Comparison of ENCODE assay signal across 10 cellular contexts in genomic region chr17:28370744-28371103, GRCh38. TPM values are rescaled to one million over a fixed set of nuclear protein-coding genes. Genes with fewer than 3 reads are reported as not detected.
DNase-seq lines count a peak whose midpoint lies in the region; ATAC-seq and TF ChIP-seq lines count a peak whose summit lies in the region.
"Had no signal": no experiment of that assay in that cellular context is flagged by ENCODE, and none has a peak within 500 bp of the region (broad histone marks: within the 10 kb centered on the region; RNA-seq: fewer than 3 reads in every experiment).

No MANE protein-coding gene starts in this region.

- H3K4me1 ChIP-seq in Caco-2, result peaks cover 46% of the 10 kb centered on the region
- peaks cover 27% of the 10 kb centered on the region for H3K4me1 ChIP-seq in Panc1 (ENCODE audit: control insufficient read depth, insufficient read depth, low read length)
- peaks cover 12% of the 10 kb centered on the region for H3K4me1 ChIP-seq in endodermal cell (ENCODE audit: control insufficient read depth, insufficient read depth, low read length)

- peak overlapping the region; percentile 75 for H3K4me3 Mint-ChIP-seq in Caco-2 (ENCODE audit: unreplicated experiment)
- peak overlapping the region; percentile 51 for H3K4me3 Mint-ChIP-seq in endodermal cell
- peak overlapping the region; percentile 83 for H3K4me3 Mint-ChIP-seq in osteocyte (ENCODE audit: unreplicated experiment)

- ATAC-seq in Panc1 (no peak), GM18517 (IDR thresholded peaks at IDR 0.05; ENCODE audit: unreplicated experiment) (no peak), HG02885 (IDR thresholded peaks at IDR 0.05; ENCODE audit: poor library complexity, unreplicated experiment) (no peak)

- H3K9me3 ChIP-seq in Caco-2 (no peaks in the 10 kb centered on the region), Panc1 (ENCODE audit: control insufficient read depth, insufficient read depth, low read depth, low read length) (no peaks in the 10 kb centered on the region), endodermal cell (ENCODE audit: control insufficient read depth, low read length) (no peaks in the 10 kb centered on the region)

- 79 to 100% methylated on average over 1 of the region's 1 CpG for WGBS in endodermal cell (ENCODE audit: insufficient coverage in 1 of 2, insufficient read length in 1 of 2), 2 experiments

- in situ Hi-C loops in Panc1 (cut with HindIII; ENCODE audit: low pct_unique_long_range_greater_than_20kb, low sequenced_read_pairs), result no loop called here

- CTCF ChIA-PET in Caco-2 (lab: Charles Lee) (interaction anchor here (0.6 to 6.0 kb wide), 21 partner anchors 9 to 137 kb away, joined by 3 to 45 read pairs (median 5); partner anchors contain the start of genes IFT20, POLDIP2, SLC46A1 and TNFAIP1), Panc1 (lab: Charles Lee) (no interaction called here)

- intact Hi-C loops in Caco-2 (cut with micrococcal nuclease; ENCODE audit: unreplicated experiment) (loop anchor here (1.0 kb wide), 2 partner anchors 10 to 34 kb away; no protein-coding TSS in a partner anchor), Panc1 (cut with micrococcal nuclease; ENCODE audit: unreplicated experiment) (no loop called here)

- H3K9me3 Mint-ChIP-seq in Caco-2 (ENCODE audit: unreplicated experiment) (no peaks in the 10 kb centered on the region), endodermal cell (no peaks in the 10 kb centered on the region), osteocyte (ENCODE audit: unreplicated experiment) (no peaks in the 10 kb centered on the region)

- no peak for DNase-seq in Caco-2
- DNase-seq in Panc1 (ENCODE audit: low read depth, low spot score), result no peak
- no peak for DNase-seq in endodermal cell
- DNase-seq in osteocyte (ENCODE audit: extremely low spot score, unreplicated experiment), result no peak
- DNase-seq in epidermal melanocyte (ENCODE audit: insufficient read length, low spot score), result no peak
- DNase-seq in GM20000 (ENCODE audit: low spot score), result no peak

- H3K27me3 ChIP-seq in Caco-2 (replicated peaks; ENCODE audit: control insufficient read depth, insufficient read depth, low read length) (no peaks in the 10 kb centered on the region), Panc1 (ENCODE audit: control insufficient read depth, insufficient read depth, low read length) (no peaks in the 10 kb centered on the region), endodermal cell (ENCODE audit: control insufficient read depth, insufficient read depth, low read length, poor library complexity, severe bottlenecking) (peaks cover 51% of the 10 kb centered on the region)

- H3K4me1 Mint-ChIP-seq in Caco-2 (ENCODE audit: low read depth, unreplicated experiment) (peaks cover 54% of the 10 kb centered on the region), endodermal cell (peaks cover 17% of the 10 kb centered on the region), osteocyte (ENCODE audit: unreplicated experiment) (peaks cover 26% of the 10 kb centered on the region)

- no peaks in the 10 kb centered on the region for H3K27me3 Mint-ChIP-seq in Caco-2 (ENCODE audit: insufficient read depth, unreplicated experiment)
- peaks cover 44% of the 10 kb centered on the region for H3K27me3 Mint-ChIP-seq in endodermal cell (ENCODE audit: insufficient read depth)
- no peaks in the 10 kb centered on the region for H3K27me3 Mint-ChIP-seq in osteocyte (ENCODE audit: unreplicated experiment)

- H3K9ac ChIP-seq in endodermal cell (ENCODE audit: extremely low read depth, low read length, poor library complexity, severe bottlenecking), result no peak overlapping the region

- H3K36me3 ChIP-seq in Caco-2 (ENCODE audit: control insufficient read depth, insufficient read depth, low read length) (peaks cover 14% of the 10 kb centered on the region), Panc1 (ENCODE audit: control insufficient read depth, insufficient read depth, low read length) (no peaks in the 10 kb centered on the region), endodermal cell (ENCODE audit: control insufficient read depth, insufficient read depth, low read length) (no peaks in the 10 kb centered on the region)

- POLR2A ChIA-PET in Caco-2 (lab: Charles Lee), result interaction anchor here (1.0 to 4.7 kb wide), 14 partner anchors 10 to 105 kb away, joined by 3 to 87 read pairs (median 5); partner anchors contain the start of genes IFT20, POLDIP2 and TNFAIP1
- POLR2A ChIA-PET in Panc1 (lab: Charles Lee), result interaction anchor here (0.9 to 1.0 kb wide), 2 partner anchors 12 to 13 kb away, joined by 3 to 5 read pairs; partner anchors contain the start of gene POLDIP2

- TSS peak; percentile 53 for BruUV-seq in Caco-2 (replicated peaks; lab: Mats Ljungman, UMichigan)
- no TSS peak for BruUV-seq in Panc1 (replicated peaks; lab: Mats Ljungman, UMichigan)

- H3K27ac ChIP-seq in Panc1 (ENCODE audit: low read length) (peak overlapping the region; percentile 84), endodermal cell (ENCODE audit: low read depth, low read length) (no peak overlapping the region)

- H3K27ac Mint-ChIP-seq in Caco-2 (ENCODE audit: unreplicated experiment), result peak overlapping the region; percentile 88
- H3K27ac Mint-ChIP-seq in endodermal cell, result peak overlapping the region; percentile 98
- peak overlapping the region; percentile 76 for H3K27ac Mint-ChIP-seq in osteocyte (ENCODE audit: unreplicated experiment)

- peak overlapping the region; percentile 40 for H3K4me3 ChIP-seq in Caco-2 (ENCODE audit: low read depth, low read length)
- H3K4me3 ChIP-seq in Panc1 (ENCODE audit: low read depth in 2 of 2, low read length in 2 of 2), result peak overlapping the region; percentile 65 to 93
- peak overlapping the region; percentile 65 for H3K4me3 ChIP-seq in endodermal cell (ENCODE audit: low read length)

- H3K36me3 Mint-ChIP-seq in Caco-2 (ENCODE audit: insufficient read depth, unreplicated experiment), result peaks cover 54% of the 10 kb centered on the region
- H3K36me3 Mint-ChIP-seq in endodermal cell (ENCODE audit: low read depth), result peaks cover 4% of the 10 kb centered on the region
- H3K36me3 Mint-ChIP-seq in osteocyte (ENCODE audit: unreplicated experiment), result peaks cover 2% of the 10 kb centered on the region

- TF ChIP-seq CTCF in Caco-2 (IDR thresholded peaks at IDR 0.05; ENCODE audit: insufficient read depth in 1 of 2, low read depth in 1 of 2, low read length in 1 of 2, severe bottlenecking in 1 of 2, unreplicated experiment in 1 of 2), result no peak
- TF ChIP-seq CTCF in Panc1 (IDR thresholded peaks at IDR 0.05), result no peak
- no peak for TF ChIP-seq CTCF in endodermal cell (conservative IDR thresholded peaks at IDR 0.05)
- no peak for TF ChIP-seq CTCF in osteocyte (IDR thresholded peaks at IDR 0.05)
- no peak for TF ChIP-seq CTCF in GM20000 (IDR thresholded peaks at IDR 0.05; ENCODE audit: extremely low read depth, missing control alignments)

RNA-seq across cellular contexts. Expression of gene VTN, which starts 0.6 kb away (rescaled TPM):
- total RNA-seq in Caco-2 (2022) (273 and 298 TPM in 2 replicates), Panc1 (2021; ENCODE audit: unreplicated experiment) (2.3 TPM), endodermal cell (1 to 10 TPM; 2.5 to 6.7 TPM), osteocyte (0.70 and 0.97 TPM in 2 replicates)
- polyA plus RNA-seq in Panc1 (2012; ENCODE audit: insufficient read length), result 2.4 TPM
- polyA plus RNA-seq in endodermal cell (2013, experiment 1 of 2), result 5.6 TPM
- 4.4 TPM for polyA plus RNA-seq in endodermal cell (2013, experiment 2 of 2)

RNA-seq across cellular contexts. Expression of gene SARM1, which starts 0.8 kb away (rescaled TPM):
- total RNA-seq in Caco-2 (2022) (32.8 and 34.4 TPM in 2 replicates), Panc1 (2021; ENCODE audit: unreplicated experiment) (17.4 TPM), endodermal cell (1 to 10 TPM; 1.3 to 2.0 TPM), osteocyte (27.8 and 31.7 TPM in 2 replicates)
- 16.8 TPM for polyA plus RNA-seq in Panc1 (2012; ENCODE audit: insufficient read length)
- polyA plus RNA-seq in endodermal cell (2013, experiment 1 of 2), result 11.5 TPM
- 11.0 TPM for polyA plus RNA-seq in endodermal cell (2013, experiment 2 of 2)

RNA-seq across cellular contexts. Expression of gene SEBOX, which starts 5.7 kb away (rescaled TPM):
- total RNA-seq in Caco-2 (2022) (not detected in 2 replicates), Panc1 (2021; ENCODE audit: unreplicated experiment) (not detected), endodermal cell (not detected), osteocyte (not detected in 2 replicates)
- not detected for polyA plus RNA-seq in Panc1 (2012; ENCODE audit: insufficient read length)
- not detected for polyA plus RNA-seq in endodermal cell (2013, experiment 1 of 2)
- not detected for polyA plus RNA-seq in endodermal cell (2013, experiment 2 of 2)
- total RNA-seq: pulmonary artery endothelial cell, RPMI7951 had no signal

RNA-seq across cellular contexts. Expression of gene POLDIP2, which starts 13.4 kb away (rescaled TPM):
- 257 and 265 TPM in 2 replicates for total RNA-seq in Caco-2 (2022)
- 175 TPM for total RNA-seq in Panc1 (2021; ENCODE audit: unreplicated experiment)
- 163 TPM for polyA plus RNA-seq in Panc1 (2012; ENCODE audit: insufficient read length)
- 10 to 100 TPM; 69.0 to 72.1 TPM for total RNA-seq in endodermal cell
- polyA plus RNA-seq in endodermal cell (2013, experiment 1 of 2), result 56.7 TPM
- 51.2 TPM for polyA plus RNA-seq in endodermal cell (2013, experiment 2 of 2)
- total RNA-seq in osteocyte, result 79.8 and 80.2 TPM in 2 replicates

RNA-seq across cellular contexts. Expression of gene TNFAIP1, which starts 35.2 kb away (rescaled TPM):
- total RNA-seq in Caco-2 (2022) (105 and 119 TPM in 2 replicates), Panc1 (2021; ENCODE audit: unreplicated experiment) (55.8 TPM), endodermal cell (10 to 100 TPM; 29.9 to 36.1 TPM), osteocyte (57.0 and 59.2 TPM in 2 replicates)
- polyA plus RNA-seq in Panc1 (2012; ENCODE audit: insufficient read length), result 63.6 TPM
- polyA plus RNA-seq in endodermal cell (2013, experiment 1 of 2), result 29.7 TPM
- polyA plus RNA-seq in endodermal cell (2013, experiment 2 of 2), result 27.6 TPM

Comparison
In these comparisons a context has a peak if more than half of its experiments do, and no peak if none do; other contexts are left out.
1. RNA of gene VTN, which starts 0.6 kb away (total RNA-seq): 273 to 298 TPM in Caco-2; 2.5 to 6.7 TPM in endodermal cell, 2.3 TPM in Panc1 (single experiment) and 0.70 to 0.97 TPM in osteocyte; every median in the first group is over 10 times any median in the second.
2. Peak in every context shown above with its lines, with median percentiles within 50 percentile points of each other: H3K4me3 ChIP-seq, H3K27ac Mint-ChIP-seq and H3K4me3 Mint-ChIP-seq.